ENCODE assay signal across 11 cellular contexts in the genomic region with DNA sequence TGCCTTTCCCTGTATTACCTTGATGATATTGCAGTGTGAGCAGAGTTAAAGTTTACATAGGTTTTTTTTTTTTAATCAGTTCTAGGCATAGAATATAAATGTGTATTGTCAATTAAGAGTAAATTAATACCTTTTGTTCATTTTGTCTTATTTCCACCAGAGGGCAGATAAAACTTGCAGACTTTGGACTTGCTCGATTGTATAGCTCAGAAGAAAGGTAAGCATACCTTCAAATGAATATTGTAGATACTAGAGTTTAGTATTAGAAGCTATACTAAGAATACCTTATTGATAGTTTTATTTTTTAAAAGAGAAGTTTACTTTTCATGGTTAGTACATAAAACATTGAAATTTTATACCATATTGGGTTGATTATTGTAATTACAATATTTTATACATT.
A peak's percentile ranks its signal among the peaks of the same experiment; 100 is the strongest.
DNase-seq lines count a peak whose midpoint lies in the region; ATAC-seq and TF ChIP-seq lines count a peak whose summit lies in the region.
"Had no signal": no experiment of that assay in that cellular context is flagged by ENCODE, and none has a peak within 500 bp of the region (broad histone marks: within the 10 kb centered on the region; RNA-seq: fewer than 3 reads in every experiment).

No MANE protein-coding gene starts in this region.

- H3K9me3 Mint-ChIP-seq in Caco-2 (ENCODE audit: unreplicated experiment), result no peaks in the 10 kb centered on the region
- H3K9me3 Mint-ChIP-seq: activated CD4-positive, alpha-beta T cell treated with anti-CD3 and anti-CD28 coated beads, Interleukin-2, amount 10 ng/mL, durations not matched to agents 24 days and 14 days had no signal

- no peaks in the 10 kb centered on the region for H3K9me3 ChIP-seq in Caco-2

- CTCF ChIA-PET in Caco-2 (lab: Charles Lee), result interaction anchor here (0.6 kb wide), 1 partner anchor 49 kb away, joined by 4 read pairs; no protein-coding TSS in a partner anchor

- DNase-seq in HT-29 (ENCODE audit: low spot score), result peak; percentile 32
- DNase-seq in SW480 (ENCODE audit: low spot score), result peak; percentile 32
- no peak for DNase-seq in left colon
- no peak for DNase-seq in Caco-2
- no peak for DNase-seq in T-helper 1 cell
- DNase-seq: activated CD4-positive, alpha-beta T cell treated with anti-CD3 and anti-CD28 coated beads, Interleukin-2, amount 10 ng/mL, durations not matched to agents 24 days and 14 days; NCI-H187 treated with DMSO at 0.1 percent for 48 hours; NK-92 treated with Interleukin-12 subunit alpha and Interleukin-12 subunit beta, amount 100 ng/mL, for 24 hours had no signal

- POLR2A ChIA-PET in Caco-2 (lab: Charles Lee), result no interaction called here

- BruUV-seq in Caco-2 (replicated peaks; lab: Mats Ljungman, UMichigan), result no TSS peak

- H3K27me3 ChIP-seq in Caco-2 (replicated peaks; ENCODE audit: control insufficient read depth, insufficient read depth, low read length), result no peaks in the 10 kb centered on the region

- H3K36me3 ChIP-seq in Caco-2 (ENCODE audit: control insufficient read depth, insufficient read depth, low read length), result no peaks in the 10 kb centered on the region

- H3K4me3 ChIP-seq in Caco-2 (ENCODE audit: low read depth, low read length), result no peak overlapping the region
- H3K4me3 ChIP-seq: lung had no signal

- no peaks in the 10 kb centered on the region for H3K4me1 Mint-ChIP-seq in Caco-2 (ENCODE audit: low read depth, unreplicated experiment)

- no peak overlapping the region for H3K4me3 Mint-ChIP-seq in Caco-2 (ENCODE audit: unreplicated experiment)
- H3K4me3 Mint-ChIP-seq: activated CD4-positive, alpha-beta T cell treated with anti-CD3 and anti-CD28 coated beads, Interleukin-2, amount 10 ng/mL, durations not matched to agents 24 days and 14 days had no signal

- no peaks in the 10 kb centered on the region for H3K4me1 ChIP-seq in Caco-2

- intact Hi-C loops in left colon (cut with DNase I, micrococcal nuclease) (no loop called here), Caco-2 (cut with micrococcal nuclease; ENCODE audit: unreplicated experiment) (no loop called here)

- ATAC-seq in left colon (peak; percentile 45), HG03175 (IDR thresholded peaks at IDR 0.05; ENCODE audit: unreplicated experiment) (no peak)

- TF ChIP-seq CTCF in C4-2B (conservative IDR thresholded peaks at IDR 0.05) (peak; percentile 53), Caco-2 (IDR thresholded peaks at IDR 0.05; ENCODE audit: insufficient read depth in 1 of 2, low read depth in 1 of 2, low read length in 1 of 2, severe bottlenecking in 1 of 2, unreplicated experiment in 1 of 2) (peak in 1 of 2 experiments; percentile 26)

- peaks cover 19% of the 10 kb centered on the region for H3K36me3 Mint-ChIP-seq in Caco-2 (ENCODE audit: insufficient read depth, unreplicated experiment)

- no peak overlapping the region for H3K27ac Mint-ChIP-seq in Caco-2 (ENCODE audit: unreplicated experiment)
- H3K27ac Mint-ChIP-seq: activated CD4-positive, alpha-beta T cell treated with anti-CD3 and anti-CD28 coated beads, Interleukin-2, amount 10 ng/mL, durations not matched to agents 24 days and 14 days had no signal

- H3K27me3 Mint-ChIP-seq in Caco-2 (ENCODE audit: insufficient read depth, unreplicated experiment), result no peaks in the 10 kb centered on the region
- H3K27me3 Mint-ChIP-seq: activated CD4-positive, alpha-beta T cell treated with anti-CD3 and anti-CD28 coated beads, Interleukin-2, amount 10 ng/mL, durations not matched to agents 24 days and 14 days had no signal

- H3K27ac ChIP-seq in C4-2B, result no peak overlapping the region

Comparison
In these comparisons a context has a peak if more than half of its experiments do, and no peak if none do; other contexts are left out.
1. DNase-seq: peak in HT-29 (single experiment) and SW480 (single experiment); none in left colon (0 of 2), Caco-2 (0 of 2) and T-helper 1 cell (0 of 5).